In the genomic region with DNA sequence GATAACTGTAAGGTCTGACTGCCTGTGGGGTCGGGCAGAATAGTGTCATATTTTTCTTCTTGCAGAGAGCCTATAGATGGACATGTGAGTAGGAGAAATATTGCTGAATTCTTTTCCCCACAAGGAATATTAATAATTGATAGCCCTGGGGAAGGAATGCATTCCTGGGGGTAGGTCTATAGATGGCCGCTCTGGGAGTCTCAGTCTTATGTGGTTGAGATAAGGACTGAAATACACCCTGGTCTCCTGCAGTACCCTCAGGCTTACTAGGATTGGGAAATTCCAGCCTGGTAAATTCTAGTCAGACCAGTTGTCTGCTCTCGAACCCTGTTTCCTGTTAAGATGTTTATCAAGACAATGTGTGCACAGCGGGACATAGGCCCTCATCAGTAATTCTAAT, we compare ENCODE assay signal across 2 cellular contexts. TPM values are rescaled to one million over a fixed set of nuclear protein-coding genes. Genes with fewer than 3 reads are reported as not detected.
"Had no signal": no experiment of that assay in that cellular context is flagged by ENCODE, and none has a peak within 500 bp of the region (broad histone marks: within the 10 kb centered on the region; RNA-seq: fewer than 3 reads in every experiment).

No MANE protein-coding gene starts in this region.

RNA-seq across cellular contexts. Expression of gene FCGR3B, which starts 12.5 kb away (rescaled TPM):
- total RNA-seq: G401, GM12878 had no signal
- polyA plus RNA-seq: GM12878 had no signal

RNA-seq across cellular contexts. Expression of gene FCGR2B, which starts 44.4 kb away (rescaled TPM):
- total RNA-seq: G401 had no signal
